1 cellular context compared by ENCODE assay signal in the genomic region with DNA sequence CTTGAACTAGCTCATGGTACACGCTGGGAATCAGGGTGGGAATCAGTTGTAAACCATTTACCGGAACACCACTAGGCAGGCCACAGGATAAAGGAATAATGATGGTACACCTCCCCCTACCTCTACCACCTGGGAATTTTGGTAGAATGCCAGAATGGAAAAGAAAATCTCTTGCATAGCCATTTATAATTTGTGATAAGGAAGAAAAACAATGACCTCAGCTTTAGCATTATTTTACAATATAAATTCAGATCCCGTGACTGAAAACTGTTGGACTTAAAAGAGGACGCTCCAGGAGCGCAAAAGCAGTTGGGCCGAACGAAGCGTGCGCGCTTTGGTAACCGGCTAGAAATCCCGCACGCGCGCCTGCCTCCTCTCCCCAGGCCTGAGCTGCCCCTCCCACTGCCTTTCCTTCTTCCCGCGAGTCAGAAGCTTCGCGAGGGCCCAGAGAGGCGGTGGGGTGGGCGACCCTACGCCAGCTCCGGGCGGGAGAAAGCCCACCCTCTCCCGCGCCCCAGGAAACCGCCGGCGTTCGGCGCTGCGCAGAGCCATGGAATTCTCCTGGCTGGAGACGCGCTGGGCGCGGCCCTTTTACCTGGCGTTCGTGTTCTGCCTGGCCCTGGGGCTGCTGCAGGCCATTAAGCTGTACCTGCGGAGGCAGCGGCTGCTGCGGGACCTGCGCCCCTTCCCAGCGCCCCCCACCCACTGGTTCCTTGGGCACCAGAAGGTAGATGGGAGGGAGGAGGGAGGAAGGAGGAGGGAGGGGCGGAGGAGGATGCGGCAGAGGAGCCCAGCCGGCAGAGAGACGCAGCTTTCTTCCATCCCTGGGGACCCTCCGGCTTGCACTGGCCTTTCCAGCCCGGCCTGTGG.
TF ChIP-seq lines count a peak whose summit lies in the region.

A gene with protein sequence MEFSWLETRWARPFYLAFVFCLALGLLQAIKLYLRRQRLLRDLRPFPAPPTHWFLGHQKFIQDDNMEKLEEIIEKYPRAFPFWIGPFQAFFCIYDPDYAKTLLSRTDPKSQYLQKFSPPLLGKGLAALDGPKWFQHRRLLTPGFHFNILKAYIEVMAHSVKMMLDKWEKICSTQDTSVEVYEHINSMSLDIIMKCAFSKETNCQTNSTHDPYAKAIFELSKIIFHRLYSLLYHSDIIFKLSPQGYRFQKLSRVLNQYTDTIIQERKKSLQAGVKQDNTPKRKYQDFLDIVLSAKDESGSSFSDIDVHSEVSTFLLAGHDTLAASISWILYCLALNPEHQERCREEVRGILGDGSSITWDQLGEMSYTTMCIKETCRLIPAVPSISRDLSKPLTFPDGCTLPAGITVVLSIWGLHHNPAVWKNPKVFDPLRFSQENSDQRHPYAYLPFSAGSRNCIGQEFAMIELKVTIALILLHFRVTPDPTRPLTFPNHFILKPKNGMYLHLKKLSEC (plus strand): TSS at position 402 of the 870 bp plus-strand sequence. CDS start 149 bp downstream, at position 551.

TF ChIP-seq in HepG2, 621 proteins besides CTCF, POLR2A, EP300 and RAD21:
- no peak for TF ChIP-seq ELF4 (CRISPR knock-in tag; IDR thresholded peaks at IDR 0.05; ENCODE audit: borderline replicate concordance)
- no peak for TF ChIP-seq NFE2L1 (CRISPR knock-in tag; IDR thresholded peaks at IDR 0.05; ENCODE audit: borderline replicate concordance)
TF ChIP-seq in HepG2: peak in this region for 0.
